Comparison of ENCODE assay signal across 9 cellular contexts in the genomic region with DNA sequence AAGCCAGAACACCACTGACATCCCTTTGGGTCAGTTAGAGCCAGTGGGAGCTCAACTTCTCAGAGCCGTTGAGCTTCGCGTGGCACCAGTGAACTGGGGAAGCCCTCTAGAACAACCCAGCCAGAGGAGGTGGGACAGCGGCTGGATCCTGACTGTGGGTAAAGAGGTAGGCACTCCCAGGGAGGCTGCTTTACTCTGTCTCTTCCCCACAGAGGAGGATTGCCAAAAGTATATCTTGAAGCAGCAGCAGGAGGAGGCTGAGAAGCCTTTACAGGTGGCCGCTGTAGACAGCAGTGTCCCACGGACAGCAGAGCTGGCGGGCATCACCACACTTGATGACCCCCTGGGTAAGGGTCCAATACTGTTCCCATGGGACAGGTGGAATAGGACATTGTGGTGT. TPM values are rescaled to one million over a fixed set of nuclear protein-coding genes. Genes with fewer than 3 reads are reported as not detected.
DNase-seq lines count a peak whose midpoint lies in the region; ATAC-seq and TF ChIP-seq lines count a peak whose summit lies in the region.
"Had no signal": no experiment of that assay in that cellular context is flagged by ENCODE, and none has a peak within 500 bp of the region (broad histone marks: within the 10 kb centered on the region; RNA-seq: fewer than 3 reads in every experiment).

No MANE protein-coding gene starts in this region.

- CTCF ChIA-PET in CD4-positive, alpha-beta T cell (lab: Charles Lee): no interaction called here

- H3K36me3 ChIP-seq in OCI-LY3 (replicated peaks; ENCODE audit: low read depth, low read length): peaks cover 30% of the 10 kb centered on the region
- H3K36me3 ChIP-seq in osteoblast (ENCODE audit: insufficient read depth, low read length): peaks cover 13% of the 10 kb centered on the region

- no peak for TF ChIP-seq CTCF in CD4-positive, alpha-beta T cell (IDR thresholded peaks at IDR 0.05)
- TF ChIP-seq CTCF in OCI-LY3 (IDR thresholded peaks at IDR 0.05; ENCODE audit: low read depth, low read length) (no peak), epithelial cell of esophagus (IDR thresholded peaks at IDR 0.05; ENCODE audit: insufficient read depth, low read depth, low read length, missing control alignments) (no peak), osteoblast (IDR thresholded peaks at IDR 0.05; ENCODE audit: extremely low read depth, low read depth, low read length) (no peak)

- H3K9ac ChIP-seq in OCI-LY3 (ENCODE audit: low read length): peak overlapping the region; percentile 94

- H3K4me1 ChIP-seq in OCI-LY3 (ENCODE audit: low read length): peaks cover 41% of the 10 kb centered on the region
- H3K4me1 ChIP-seq in osteoblast (ENCODE audit: insufficient read depth, low read length): peaks cover 27% of the 10 kb centered on the region

- H3K27ac ChIP-seq in CD4-positive, alpha-beta T cell (ENCODE audit: low read depth, low read length): no peak overlapping the region
- H3K27ac ChIP-seq in OCI-LY3 (ENCODE audit: low read length) (no peak overlapping the region), osteoblast (ENCODE audit: low read depth, low read length) (no peak overlapping the region)

- H3K79me2 ChIP-seq in OCI-LY3 (ENCODE audit: low read length) (peaks cover 54% of the 10 kb centered on the region), osteoblast (ENCODE audit: insufficient read depth, low read length) (peaks cover 44% of the 10 kb centered on the region)

- no peak overlapping the region for H2AFZ ChIP-seq in OCI-LY3 (ENCODE audit: low read depth, low read length)
- no peak overlapping the region for H2AFZ ChIP-seq in osteoblast (ENCODE audit: low read length)

- H4K20me1 ChIP-seq in OCI-LY3 (ENCODE audit: insufficient read depth, low read length): peaks cover 8% of the 10 kb centered on the region; the same call in 1 of the 2 replicates
- H4K20me1 ChIP-seq in osteoblast (ENCODE audit: insufficient read depth, low read length): peaks cover 10% of the 10 kb centered on the region

- in situ Hi-C loops in ACHN (cut with HindIII; ENCODE audit: low pct_ligation_motif_present, low pct_unique_long_range_greater_than_20kb, low sequenced_read_pairs): no loop called here

- no peak for DNase-seq in CD4-positive, alpha-beta T cell
- DNase-seq in epithelial cell of esophagus (ENCODE audit: low read depth): no peak
- DNase-seq in osteoblast (ENCODE audit: insufficient read length, low spot score, missing footprints): no peak
- no peak for DNase-seq in NCI-H2029 treated with DMSO at 0.1 percent for 48 hours (lab: John Stamatoyannopoulos, UW)
- no peak for DNase-seq in NCI-H1048 (lab: John Stamatoyannopoulos, UW)
- DNase-seq in ACHN: no peak
- no peak for DNase-seq in NCI-H226
- DNase-seq: NCI-H146 had no signal

- H3K9me3 Mint-ChIP-seq in CD4-positive, alpha-beta T cell: no peaks in the 10 kb centered on the region

- H3K4me2 ChIP-seq in OCI-LY3 (ENCODE audit: low read length) (peak overlapping the region; percentile 91), osteoblast (ENCODE audit: insufficient read depth, low read length) (peak overlapping the region; percentile 96)

- H3K4me1 Mint-ChIP-seq in CD4-positive, alpha-beta T cell (ENCODE audit: low read depth): peaks cover 59% of the 10 kb centered on the region

- peak overlapping the region; percentile 87 for H3K27ac Mint-ChIP-seq in CD4-positive, alpha-beta T cell

- H3K27me3 ChIP-seq in CD4-positive, alpha-beta T cell (ENCODE audit: control insufficient read depth, insufficient read depth, low read length): no peaks in the 10 kb centered on the region
- H3K27me3 ChIP-seq in OCI-LY3 (ENCODE audit: low read depth, low read length) (no peaks in the 10 kb centered on the region), osteoblast (ENCODE audit: insufficient read depth, low read length) (no peaks in the 10 kb centered on the region)

- H3K27me3 Mint-ChIP-seq in CD4-positive, alpha-beta T cell: no peaks in the 10 kb centered on the region

- POLR2A ChIA-PET in CD4-positive, alpha-beta T cell (lab: Charles Lee): interaction anchor here (0.9 to 4.8 kb wide), 4 partner anchors 13 to 142 kb away, joined by 3 to 208 read pairs (median 4); partner anchors contain the start of genes DLEC1 and OXSR1

- H3K36me3 Mint-ChIP-seq in CD4-positive, alpha-beta T cell (ENCODE audit: low read depth): peaks cover 61% of the 10 kb centered on the region

- peak overlapping the region; percentile 87 for H3K4me3 ChIP-seq in OCI-LY3 (ENCODE audit: low read length)
- peak overlapping the region; percentile 82 for H3K4me3 ChIP-seq in epithelial cell of esophagus (ENCODE audit: low read length)
- peak overlapping the region; percentile 99 for H3K4me3 ChIP-seq in osteoblast (ENCODE audit: insufficient read depth, low read length)

- ATAC-seq in CD4-positive, alpha-beta T cell (ENCODE audit: poor library complexity): no peak

- intact Hi-C loops in CD4-positive, alpha-beta T cell (cut with DNase I, micrococcal nuclease): loop anchor here (1.0 to 10.0 kb wide), 7 partner anchors 25 to 1265 kb away; partner anchors contain the start of genes DLEC1 (in 1 of the 2), EPM2AIP1 (in 1 of the 2), EXOG (in 1 of the 2) and MLH1 (in 1 of the 2)

- no peaks in the 10 kb centered on the region for H3K9me3 ChIP-seq in CD4-positive, alpha-beta T cell (ENCODE audit: control insufficient read depth, low read length)
- H3K9me3 ChIP-seq in OCI-LY3 (ENCODE audit: insufficient read depth, low read length): no peaks in the 10 kb centered on the region
- H3K9me3 ChIP-seq in osteoblast (ENCODE audit: low read depth, low read length): no peaks in the 10 kb centered on the region

- H3K4me3 Mint-ChIP-seq in CD4-positive, alpha-beta T cell: peak overlapping the region; percentile 99

RNA-seq across cellular contexts. Expression of gene MYD88, which starts 1.2 kb away (rescaled TPM):
- total RNA-seq in CD4-positive, alpha-beta T cell: 10 to 100 TPM; 26.9 to 27.2 TPM
- total RNA-seq in osteoblast: 8.7 and 10.3 TPM in 2 replicates

RNA-seq across cellular contexts. Expression of gene ACAA1, which starts 2.7 kb away (rescaled TPM):
- 10 to 100 TPM; 56.4 to 58.9 TPM for total RNA-seq in CD4-positive, alpha-beta T cell
- 17.4 and 20.0 TPM in 2 replicates for total RNA-seq in osteoblast

RNA-seq across cellular contexts. Expression of gene OXSR1, which starts 25.7 kb away (rescaled TPM):
- total RNA-seq in CD4-positive, alpha-beta T cell: 10 to 100 TPM; 28.3 to 30.3 TPM
- 44.2 and 50.3 TPM in 2 replicates for total RNA-seq in osteoblast
